Comparison of ENCODE assay signal across 8 cellular contexts in the genomic region with DNA sequence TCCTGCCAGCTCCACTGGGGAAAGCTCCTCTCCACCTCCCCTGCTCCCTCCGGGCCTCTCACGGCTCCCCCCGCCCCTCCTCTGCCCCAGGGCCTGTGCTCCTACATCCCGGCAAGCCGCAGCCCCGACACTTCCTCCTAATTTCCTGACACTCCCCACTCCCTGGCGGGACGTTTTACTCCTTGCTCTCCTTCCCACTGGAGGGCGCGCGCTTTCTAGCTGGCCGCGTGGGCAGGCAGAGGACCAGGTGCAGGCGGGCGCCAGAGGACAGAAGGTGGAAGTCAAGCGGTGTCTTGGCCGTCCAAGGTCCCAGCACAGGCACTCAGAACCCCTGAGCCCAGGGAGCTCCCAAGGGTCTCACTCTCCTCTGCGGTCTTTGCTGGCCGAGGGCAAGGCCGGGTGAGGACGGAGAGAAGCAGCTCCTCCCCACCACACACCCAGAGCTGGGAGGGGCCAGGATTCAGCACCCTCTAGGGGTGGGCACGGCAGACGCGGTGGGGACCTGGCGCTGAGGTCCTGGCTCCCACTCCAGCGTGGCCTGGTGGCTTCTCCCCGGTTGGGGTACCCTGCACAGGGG.
DNase-seq lines count a peak whose midpoint lies in the region; ATAC-seq and TF ChIP-seq lines count a peak whose summit lies in the region.

No MANE protein-coding gene starts in this region.

- H3K4me1 ChIP-seq in MM.1S (ENCODE audit: low read length) (peaks cover 26% of the 10 kb centered on the region), iPS-20b (ENCODE audit: insufficient read depth, low read length) (peaks cover 3% of the 10 kb centered on the region; the same call in 1 of the 2 replicates)

- H3K36me3 ChIP-seq in MM.1S (replicated peaks; ENCODE audit: insufficient read depth, low read length) (no peaks in the 10 kb centered on the region), iPS-20b (ENCODE audit: insufficient read depth, low read depth, low read length) (no peaks in the 10 kb centered on the region)

- no peak overlapping the region for H3K4me3 ChIP-seq in MM.1S (ENCODE audit: low read length)
- H3K4me3 ChIP-seq in astrocyte of the spinal cord (ENCODE audit: low read depth, low read length): no peak overlapping the region
- H3K4me3 ChIP-seq in iPS-20b (ENCODE audit: low read length): peak overlapping the region; percentile 57

- TF ChIP-seq CTCF in MM.1S (IDR thresholded peaks at IDR 0.05; ENCODE audit: low read length) (0 out of 2 replicates have a peak, but pooled peaks have one; percentile 5), astrocyte of the spinal cord (IDR thresholded peaks at IDR 0.05; ENCODE audit: low read depth, low read length) (peak; percentile 46)

- H3K4me2 ChIP-seq in MM.1S (ENCODE audit: low read depth, low read length): no peak overlapping the region

- H3K4me3 Mint-ChIP-seq in stimulated activated memory B cell treated with anti-CD40 and anti-IgM and Interleukin-4, amounts not matched to agents 10 μg/mL and 1 μg/mL and 100 μg/mL, for 72 hours: peak overlapping the region; percentile 74

- no peaks in the 10 kb centered on the region for H3K79me2 ChIP-seq in MM.1S (ENCODE audit: low read length)

- H3K9ac ChIP-seq in MM.1S (ENCODE audit: low read length) (no peak overlapping the region), iPS-20b (ENCODE audit: low read depth, low read length) (no peak overlapping the region)

- in situ Hi-C loops in astrocyte of the spinal cord (cut with HindIII; ENCODE audit: low sequenced_read_pairs): no loop called here

- H3K9me2 ChIP-seq in MM.1S (replicated peaks; ENCODE audit: insufficient read depth, low read length): no peaks in the 10 kb centered on the region

- H3K9me3 ChIP-seq in MM.1S (replicated peaks; ENCODE audit: insufficient read depth, low read length): no peaks in the 10 kb centered on the region
- no peaks in the 10 kb centered on the region for H3K9me3 ChIP-seq in iPS-20b (ENCODE audit: insufficient read depth, low read depth, low read length)

- ATAC-seq in stimulated activated memory B cell treated with anti-CD40 and anti-IgM and Interleukin-4, amounts not matched to agents 10 μg/mL and 1 μg/mL and 100 μg/mL, for 72 hours: no peak
- no peak for ATAC-seq in GM19023 (IDR thresholded peaks at IDR 0.05; ENCODE audit: unreplicated experiment)
- no peak for ATAC-seq in HG02870 (IDR thresholded peaks at IDR 0.05; ENCODE audit: unreplicated experiment)

- H3K9me3 Mint-ChIP-seq in stimulated activated memory B cell treated with anti-CD40 and anti-IgM and Interleukin-4, amounts not matched to agents 10 μg/mL and 1 μg/mL and 100 μg/mL, for 72 hours: no peaks in the 10 kb centered on the region

- DNase-seq in SIG-M5 treated with dmso at 0.1 percent for 504 hours (lab: John Stamatoyannopoulos, UW; ENCODE audit: unreplicated experiment): peak; percentile 27
- no peak for DNase-seq in SIG-M5 (lab: John Stamatoyannopoulos, UW)
- DNase-seq in MM.1S: no peak
- DNase-seq in astrocyte of the spinal cord (ENCODE audit: low read depth, low spot score): peak; percentile 26

- H3K4me1 Mint-ChIP-seq in stimulated activated memory B cell treated with anti-CD40 and anti-IgM and Interleukin-4, amounts not matched to agents 10 μg/mL and 1 μg/mL and 100 μg/mL, for 72 hours: peaks cover 46% of the 10 kb centered on the region

- peaks cover 17% of the 10 kb centered on the region for H3F3A ChIP-seq in MM.1S (ENCODE audit: insufficient read depth, low read length)

- H3K27me3 Mint-ChIP-seq in stimulated activated memory B cell treated with anti-CD40 and anti-IgM and Interleukin-4, amounts not matched to agents 10 μg/mL and 1 μg/mL and 100 μg/mL, for 72 hours: no peaks in the 10 kb centered on the region

- peak overlapping the region; percentile 90 for H3K27ac Mint-ChIP-seq in stimulated activated memory B cell treated with anti-CD40 and anti-IgM and Interleukin-4, amounts not matched to agents 10 μg/mL and 1 μg/mL and 100 μg/mL, for 72 hours

- no peak overlapping the region for H3K27ac ChIP-seq in MM.1S (ENCODE audit: low read length)
- H3K27ac ChIP-seq in iPS-20b (ENCODE audit: low read length): no peak overlapping the region

- H3K27me3 ChIP-seq in MM.1S (replicated peaks; ENCODE audit: insufficient read depth, low read length) (peaks cover 44% of the 10 kb centered on the region), iPS-20b (ENCODE audit: insufficient read depth, low read length) (peaks cover 15% of the 10 kb centered on the region)

- H2AFZ ChIP-seq in MM.1S (ENCODE audit: low read length): no peak overlapping the region

- H4K20me1 ChIP-seq in MM.1S (ENCODE audit: insufficient read depth, low read length): 0 out of 2 replicates have a peak, but pooled peaks cover 3% of the 10 kb centered on the region

- no peaks in the 10 kb centered on the region for H3K36me3 Mint-ChIP-seq in stimulated activated memory B cell treated with anti-CD40 and anti-IgM and Interleukin-4, amounts not matched to agents 10 μg/mL and 1 μg/mL and 100 μg/mL, for 72 hours

Comparison
In these comparisons a context has a peak if more than half of its experiments do, and no peak if none do; other contexts are left out.
1. DNase-seq: peak in SIG-M5 treated with dmso at 0.1 percent for 504 hours (single experiment) and astrocyte of the spinal cord (single experiment); none in SIG-M5 (single experiment) and MM.1S (single experiment).